ENCODE assay signal across 8 cellular contexts in genomic region chr3:39150170-39150802, GRCh38. TPM values are rescaled to one million over a fixed set of nuclear protein-coding genes. Genes with fewer than 3 reads are reported as not detected.
DNase-seq lines count a peak whose midpoint lies in the region; ATAC-seq and TF ChIP-seq lines count a peak whose summit lies in the region.

No MANE protein-coding gene starts in this region.

- H3K4me3 ChIP-seq in SJCRH30 (peak overlapping the region; percentile 89), esophagus (ENCODE audit: low read depth in 1 of 2, low read length in 2 of 2) (peak overlapping the region; percentile 89 to 99), gastrocnemius medialis (peak overlapping the region; percentile 69 to 93 (median 78))

- in situ Hi-C loops in gastrocnemius medialis (cut with MboI; ENCODE audit: low sequenced_read_pairs in 4 of 4) = no loop called here

- peaks cover 56% of the 10 kb centered on the region for H3K4me1 ChIP-seq in SJCRH30
- peaks cover 25 to 53% of the 10 kb centered on the region in 2 donors for H3K4me1 ChIP-seq in esophagus (ENCODE audit: control insufficient read depth in 2 of 2, insufficient read depth in 2 of 2, low read length in 1 of 2)
- H3K4me1 ChIP-seq in gastrocnemius medialis = peaks cover 65% of the 10 kb centered on the region in 2 donors

- intact Hi-C loops in gastrocnemius medialis (cut with DNase I; ENCODE audit: low total_unique reads) = no loop called here

- peak in 1 of 2 donors; percentile 7 for ATAC-seq in gastrocnemius medialis
- ATAC-seq in HG03432 (IDR thresholded peaks at IDR 0.05; ENCODE audit: unreplicated experiment) = no peak

- TF ChIP-seq POLR2A in gastrocnemius medialis (IDR thresholded peaks at IDR 0.05) = peak in 1 of 2 donors; percentile 38

- H3K27ac ChIP-seq in SJCRH30 (peak overlapping the region; percentile 56), esophagus (ENCODE audit: low read depth in 2 of 2, low read length in 1 of 2) (peak overlapping the region; percentile 99), gastrocnemius medialis (peak overlapping the region; percentile 94 to 100 (median 98))

- DNase-seq in NCI-H1694 treated with DMSO at 0.1 percent for 48 hours (lab: John Stamatoyannopoulos, UW) (peak; percentile 34), NCI-H1694 (lab: John Stamatoyannopoulos, UW) (no peak), SJCRH30 (peak in 1 of 2 experiments; percentile 15), gastrocnemius medialis (peak in 1 of 2 donors; percentile 75), GDM1 (lab: John Stamatoyannopoulos, UW) (no peak), Ammon's horn (ENCODE audit: low spot score) (no peak)

- WGBS in esophagus, 2 donors = 51% methylated on average over 5 of the region's 5 CpGs

- no peaks in the 10 kb centered on the region for H3K27me3 ChIP-seq in SJCRH30
- H3K27me3 ChIP-seq in esophagus (ENCODE audit: control insufficient read depth in 1 of 2, insufficient read depth in 2 of 2, low read length in 2 of 2) = no peaks in the 10 kb centered on the region
- no peaks in the 10 kb centered on the region for H3K27me3 ChIP-seq in gastrocnemius medialis

- H3K36me3 ChIP-seq in SJCRH30 (peaks cover 5% of the 10 kb centered on the region; the same call in 1 of the 2 replicates), esophagus (ENCODE audit: control insufficient read depth in 2 of 2, insufficient read depth in 2 of 2, low read length in 1 of 2) (peaks cover 0 to 6% of the 10 kb centered on the region in 2 donors), gastrocnemius medialis (peaks cover 0 to 12% of the 10 kb centered on the region in 2 donors)

- H3K9me3 ChIP-seq in SJCRH30 (replicated peaks) (no peaks in the 10 kb centered on the region), esophagus (ENCODE audit: control insufficient read depth in 2 of 2, insufficient read depth in 1 of 2, low read depth in 1 of 2, low read length in 1 of 2) (no peaks in the 10 kb centered on the region), gastrocnemius medialis (no peaks in the 10 kb centered on the region)

- TF ChIP-seq CTCF in gastrocnemius medialis (IDR thresholded peaks at IDR 0.05 in 4 of 5, conservative IDR thresholded peaks at IDR 0.05 in 1 of 5) = peak in 4 of 5 experiments; percentile 43 to 66 (median 44)

RNA-seq across cellular contexts. Expression of gene CSRNP1, which starts 3.1 kb away (rescaled TPM):
- total RNA-seq in SJCRH30 (2014; rRNA removed; shearing (Covaris generic)) = 4.4 TPM in 2 replicates
- 10 to 100 TPM; 16.8 to 21.4 TPM for polyA plus RNA-seq in esophagus
- 10 to 100 TPM; 27.5 to 66.8 (median 42.3) TPM for total RNA-seq in gastrocnemius medialis

RNA-seq across cellular contexts. Expression of gene XIRP1, which starts 42.1 kb away (rescaled TPM):
- total RNA-seq in SJCRH30 (2014; rRNA removed; shearing (Covaris generic)) = 0.61 and 0.91 TPM in 2 replicates
- polyA plus RNA-seq in esophagus = under 1 TPM; 0.07 to 0.10 TPM
- 100 to 1,000 TPM in 2 of 4 donors, 10 to 100 TPM in 2; 52.4 to 329 (median 128) TPM for total RNA-seq in gastrocnemius medialis

RNA-seq across cellular contexts. Expression of gene TTC21A, which starts 42.8 kb away (rescaled TPM):
- total RNA-seq in SJCRH30 (2014; rRNA removed; shearing (Covaris generic)) = 0.36 and 0.56 TPM in 2 replicates
- polyA plus RNA-seq in esophagus = 1 to 10 TPM; 1.8 to 5.6 TPM
- total RNA-seq in gastrocnemius medialis = 1 to 10 TPM in 2 of 4 donors, under 1 TPM in 2; 0.33 to 4.3 (median 1.1) TPM

RNA-seq across cellular contexts. Expression of gene GORASP1, which starts 42.9 kb away (rescaled TPM):
- 21.0 and 23.1 TPM in 2 replicates for total RNA-seq in SJCRH30 (2014; rRNA removed; shearing (Covaris generic))
- 10 to 100 TPM; 30.9 to 32.0 TPM for polyA plus RNA-seq in esophagus
- total RNA-seq in gastrocnemius medialis = 10 to 100 TPM; 34.3 to 81.9 (median 38.5) TPM

Comparison
In these comparisons a context has a peak if more than half of its experiments do, and no peak if none do; other contexts are left out.
1. RNA of gene XIRP1, which starts 42.1 kb away (total RNA-seq): 52.4 to 329 TPM in gastrocnemius medialis; 0.61 to 0.91 TPM in SJCRH30; every median in the first group is over 10 times any median in the second.
2. Peak in every context shown above with its lines, with median percentiles within 50 percentile points of each other: H3K27ac ChIP-seq and H3K4me3 ChIP-seq.